In genomic region chr19:54190942-54191670, GRCh38 we compare ENCODE assay signal across 8 cellular contexts. TPM values are rescaled to one million over a fixed set of nuclear protein-coding genes. Genes with fewer than 3 reads are reported as not detected.
DNase-seq lines count a peak whose midpoint lies in the region; ATAC-seq and TF ChIP-seq lines count a peak whose summit lies in the region.

TSS of gene TSEN34 (plus strand) at chr19:54191308. CDS start at chr19:54191365, 57 bp downstream.

- no peaks in the 10 kb centered on the region for H3K9me3 Mint-ChIP-seq in activated T-cell treated with anti-CD3 and anti-CD28 coated beads, Interleukin-2, amount 50 U/mL, for 24 hours
- H3K9me3 Mint-ChIP-seq in naive thymus-derived CD8-positive, alpha-beta T cell, result no peaks in the 10 kb centered on the region
- H3K9me3 Mint-ChIP-seq in stimulated activated naive CD8-positive, alpha-beta T cell treated with anti-CD3 and anti-CD28 coated beads, Interleukin-15, amount 100 ng/mL, for 72 hours, result no peaks in the 10 kb centered on the region

- peak; percentile 12 for ATAC-seq in GM19468 (IDR thresholded peaks at IDR 0.05; ENCODE audit: extremely low read depth, unreplicated experiment)
- peak; percentile 29 to 37 for ATAC-seq in naive thymus-derived CD8-positive, alpha-beta T cell
- ATAC-seq in stimulated activated naive CD8-positive, alpha-beta T cell treated with anti-CD3 and anti-CD28 coated beads, Interleukin-15, amount 100 ng/mL, for 72 hours, result peak; percentile 45

- H3K4me3 ChIP-seq in HL-60 (replicated peaks; ENCODE audit: insufficient read depth, low read length), result peak within 1 kb of the TSS; percentile 80

- DNase-seq in Caki2 (ENCODE audit: low read depth), result no peak
- no peak for DNase-seq in HL-60 (ENCODE audit: low read depth in 1 of 2, low spot score in 1 of 2)
- DNase-seq in NOMO-1 treated with dmso at 0.1 percent for 144 hours (lab: John Stamatoyannopoulos, UW; ENCODE audit: unreplicated experiment), result peak; percentile 80
- no peak for DNase-seq in activated T-cell treated with anti-CD3 and anti-CD28 coated beads, Interleukin-2, amount 50 U/mL, for 24 hours
- DNase-seq in fibroblast of gingiva (ENCODE audit: low read depth), result peak; percentile 36
- DNase-seq in naive thymus-derived CD8-positive, alpha-beta T cell, result peak in 8 of 10 donors; percentile 83 to 100 (median 94)
- DNase-seq in stimulated activated naive CD8-positive, alpha-beta T cell treated with anti-CD3 and anti-CD28 coated beads, Interleukin-15, amount 100 ng/mL, for 72 hours, result peak; percentile 90 to 93

- peaks cover 42% of the 10 kb centered on the region for H3K4me1 Mint-ChIP-seq in activated T-cell treated with anti-CD3 and anti-CD28 coated beads, Interleukin-2, amount 50 U/mL, for 24 hours (ENCODE audit: low read depth)
- H3K4me1 Mint-ChIP-seq in naive thymus-derived CD8-positive, alpha-beta T cell, result peaks cover 24 to 53% (median 46%) of the 10 kb centered on the region in 4 donors
- peaks cover 48% of the 10 kb centered on the region for H3K4me1 Mint-ChIP-seq in stimulated activated naive CD8-positive, alpha-beta T cell treated with anti-CD3 and anti-CD28 coated beads, Interleukin-15, amount 100 ng/mL, for 72 hours

- H3K36me3 Mint-ChIP-seq in activated T-cell treated with anti-CD3 and anti-CD28 coated beads, Interleukin-2, amount 50 U/mL, for 24 hours (ENCODE audit: low read depth), result peaks cover 69% of the 10 kb centered on the region
- peaks cover 5 to 38% (median 8%) of the 10 kb centered on the region in 3 donors for H3K36me3 Mint-ChIP-seq in naive thymus-derived CD8-positive, alpha-beta T cell

- no peaks in the 10 kb centered on the region for H3K27me3 ChIP-seq in HL-60 (ENCODE audit: insufficient read depth, poor library complexity, severe bottlenecking)

- peak within 1 kb of the TSS; percentile 99 for H3K27ac Mint-ChIP-seq in activated T-cell treated with anti-CD3 and anti-CD28 coated beads, Interleukin-2, amount 50 U/mL, for 24 hours
- H3K27ac Mint-ChIP-seq in naive thymus-derived CD8-positive, alpha-beta T cell, result peak within 1 kb of the TSS; percentile 98 to 100 (median 99)
- peak within 1 kb of the TSS; percentile 99 for H3K27ac Mint-ChIP-seq in stimulated activated naive CD8-positive, alpha-beta T cell treated with anti-CD3 and anti-CD28 coated beads, Interleukin-15, amount 100 ng/mL, for 72 hours

- POLR2A ChIA-PET in naive thymus-derived CD8-positive, alpha-beta T cell (lab: Charles Lee), result interaction anchor here (0.6 to 7.0 kb wide), 13 partner anchors 9 to 1398 kb away, joined by 3 to 158 read pairs (median 8); partner anchors contain the start of genes CNOT3, LENG1, MYADM and PRPF31

- in situ Hi-C loops in Caki2 (cut with HindIII; ENCODE audit: low pct_unique_long_range_greater_than_20kb, low sequenced_read_pairs), result no loop called here

- peak within 1 kb of the TSS; percentile 84 for H3K4me3 Mint-ChIP-seq in activated T-cell treated with anti-CD3 and anti-CD28 coated beads, Interleukin-2, amount 50 U/mL, for 24 hours
- H3K4me3 Mint-ChIP-seq in naive thymus-derived CD8-positive, alpha-beta T cell, result peak within 1 kb of the TSS; percentile 86 to 100 (median 95)
- peak within 1 kb of the TSS; percentile 88 to 90 for H3K4me3 Mint-ChIP-seq in stimulated activated naive CD8-positive, alpha-beta T cell treated with anti-CD3 and anti-CD28 coated beads, Interleukin-15, amount 100 ng/mL, for 72 hours

- no peak for TF ChIP-seq CTCF in HL-60 (IDR thresholded peaks at IDR 0.05; ENCODE audit: insufficient read depth, low read length)

- peak within 1 kb of the TSS; percentile 98 for H3K27ac ChIP-seq in HL-60 (replicated peaks)

- no peaks in the 10 kb centered on the region for H3K27me3 Mint-ChIP-seq in activated T-cell treated with anti-CD3 and anti-CD28 coated beads, Interleukin-2, amount 50 U/mL, for 24 hours
- H3K27me3 Mint-ChIP-seq in naive thymus-derived CD8-positive, alpha-beta T cell, result no peaks in the 10 kb centered on the region
- no peaks in the 10 kb centered on the region for H3K27me3 Mint-ChIP-seq in stimulated activated naive CD8-positive, alpha-beta T cell treated with anti-CD3 and anti-CD28 coated beads, Interleukin-15, amount 100 ng/mL, for 72 hours

RNA-seq across cellular contexts. Expression of gene TSEN34, which starts in this region (rescaled TPM):
- total RNA-seq in Caki2 (2014; rRNA removed; shearing (Covaris generic); ENCODE audit: low replicate concordance), result 214 and 219 TPM in 2 replicates
- 10 to 100 TPM; 25.2 to 25.6 TPM for total RNA-seq in naive thymus-derived CD8-positive, alpha-beta T cell
- 10 to 100 TPM; 23.4 to 38.7 (median 33.3) TPM for polyA plus RNA-seq in naive thymus-derived CD8-positive, alpha-beta T cell

Comparison
In these comparisons a context has a peak if more than half of its experiments do, and no peak if none do; other contexts are left out.
1. DNase-seq: peak in NOMO-1 treated with dmso at 0.1 percent for 144 hours (single experiment), fibroblast of gingiva (single experiment), naive thymus-derived CD8-positive, alpha-beta T cell (8 of 10) and stimulated activated naive CD8-positive, alpha-beta T cell treated with anti-CD3 and anti-CD28 coated beads, Interleukin-15, amount 100 ng/mL, for 72 hours (2 of 2); none in Caki2 (single experiment), HL-60 (0 of 2) and activated T-cell treated with anti-CD3 and anti-CD28 coated beads, Interleukin-2, amount 50 U/mL, for 24 hours (single experiment).
2. Peak in every context shown above with its lines, with median percentiles within 50 percentile points of each other: ATAC-seq, H3K27ac Mint-ChIP-seq and H3K4me3 Mint-ChIP-seq.